In genomic region chr9:24218656-24219055, GRCh38 we compare ENCODE assay signal across 17 cellular contexts.
"Had no signal": no experiment of that assay in that cellular context is flagged by ENCODE, and none has a peak within 500 bp of the region (broad histone marks: within the 10 kb centered on the region; RNA-seq: fewer than 3 reads in every experiment).

No MANE protein-coding gene starts in this region.

- H3K9me3 Mint-ChIP-seq: endodermal cell, nephron progenitor cell had no signal

- H3K4me3 ChIP-seq: body of pancreas, gastrocnemius medialis, heart left ventricle, left lung, thyroid gland had no signal

- H3K9me3 ChIP-seq: body of pancreas, gastrocnemius medialis, left lung, thyroid gland had no signal

- H3K27ac Mint-ChIP-seq: activated naive CD4-positive, alpha-beta T cell treated with anti-CD3 and anti-CD28 coated beads, Interleukin-2, amount 50 U/mL, for 72 hours; endodermal cell; nephron progenitor cell had no signal

- DNase-seq: activated gamma-delta T cell; body of pancreas; central memory CD4-positive, alpha-beta T cell; endodermal cell; gastrocnemius medialis; heart left ventricle; left lung; nephron progenitor cell; nucleus accumbens; retina; stimulated activated naive CD4-positive, alpha-beta T cell treated with Interleukin-2 at 50 U/mL for 16 hours; T-helper 1 cell; T1000; thyroid gland had no signal

- H3K27ac ChIP-seq: body of pancreas, gastrocnemius medialis, heart left ventricle, left lung, thyroid gland had no signal

- H3K4me3 Mint-ChIP-seq: endodermal cell, nephron progenitor cell had no signal

- ATAC-seq: activated naive CD4-positive, alpha-beta T cell treated with anti-CD3 and anti-CD28 coated beads, Interleukin-2, amount 50 U/mL, for 72 hours; body of pancreas; gastrocnemius medialis; heart left ventricle; left lung had no signal

- H3K36me3 ChIP-seq: gastrocnemius medialis, heart left ventricle, left lung, thyroid gland had no signal

- H3K4me1 Mint-ChIP-seq: endodermal cell, nephron progenitor cell had no signal

- H3K4me1 ChIP-seq: body of pancreas, gastrocnemius medialis, heart left ventricle, left lung, thyroid gland had no signal

- FAIRE-seq: colon, urothelium cell line had no signal

- H3K27me3 ChIP-seq: body of pancreas, gastrocnemius medialis, heart left ventricle, left lung, thyroid gland had no signal
